In genomic region chr19:52601025-52601973, GRCh38 we compare ENCODE assay signal across 8 cellular contexts. TPM values are rescaled to one million over a fixed set of nuclear protein-coding genes. Genes with fewer than 3 reads are reported as not detected.
DNase-seq lines count a peak whose midpoint lies in the region; ATAC-seq, FAIRE-seq and TF ChIP-seq lines count a peak whose summit lies in the region.

No MANE protein-coding gene starts in this region.

- no peaks in the 10 kb centered on the region for H3K79me2 ChIP-seq in OCI-LY3 (ENCODE audit: low read length)

- peak overlapping the region; percentile 70 for H3K27ac ChIP-seq in HUES48 (ENCODE audit: low read depth, low read length)
- peak overlapping the region; percentile 8; the same call in 1 of the 2 replicates for H3K27ac ChIP-seq in OCI-LY3 (ENCODE audit: low read length)
- peak overlapping the region; percentile 69 to 88 (median 80) for H3K27ac ChIP-seq in esophagus squamous epithelium

- peak overlapping the region; percentile 80 for H3K27ac Mint-ChIP-seq in activated T-cell treated with anti-CD3 and anti-CD28 coated beads, Interleukin-2, amount 50 U/mL, for 24 hours

- TF ChIP-seq POLR2A in esophagus squamous epithelium (IDR thresholded peaks at IDR 0.05), result peak in 1 of 4 donors; percentile 35

- H2AFZ ChIP-seq in OCI-LY3 (ENCODE audit: low read depth, low read length), result peak overlapping the region; percentile 85

- peak overlapping the region; percentile 82 for H3K4me3 ChIP-seq in HUES48 (ENCODE audit: low read depth, low read length)
- peak overlapping the region; percentile 81 for H3K4me3 ChIP-seq in OCI-LY3 (ENCODE audit: low read length)
- H3K4me3 ChIP-seq in esophagus squamous epithelium, result peak overlapping the region; percentile 40 to 81 (median 66)

- peaks cover 35% of the 10 kb centered on the region for H3K4me1 Mint-ChIP-seq in activated T-cell treated with anti-CD3 and anti-CD28 coated beads, Interleukin-2, amount 50 U/mL, for 24 hours (ENCODE audit: low read depth)

- H3K4me1 ChIP-seq in HUES48 (ENCODE audit: control insufficient read depth, insufficient read depth, low read length) (no peaks in the 10 kb centered on the region), OCI-LY3 (ENCODE audit: low read length) (peaks cover 5% of the 10 kb centered on the region), esophagus squamous epithelium (peaks cover 6 to 29% (median 12%) of the 10 kb centered on the region in 3 donors)

- peaks cover 26% of the 10 kb centered on the region for H3K9me3 Mint-ChIP-seq in activated T-cell treated with anti-CD3 and anti-CD28 coated beads, Interleukin-2, amount 50 U/mL, for 24 hours

- H3K27me3 ChIP-seq in HUES48 (ENCODE audit: control insufficient read depth, insufficient read depth, low read length) (peaks cover 6% of the 10 kb centered on the region; the same call in 1 of the 2 replicates), OCI-LY3 (ENCODE audit: low read depth, low read length) (no peaks in the 10 kb centered on the region), esophagus squamous epithelium (no peaks in the 10 kb centered on the region)

- H3K36me3 ChIP-seq in HUES48 (ENCODE audit: control insufficient read depth, insufficient read depth, low read length) (peaks cover 6% of the 10 kb centered on the region), OCI-LY3 (replicated peaks; ENCODE audit: low read depth, low read length) (peaks cover 20% of the 10 kb centered on the region), esophagus squamous epithelium (peaks cover 0 to 8% (median 0%) of the 10 kb centered on the region in 3 donors)

- peaks cover 74% of the 10 kb centered on the region for H3K36me3 Mint-ChIP-seq in activated T-cell treated with anti-CD3 and anti-CD28 coated beads, Interleukin-2, amount 50 U/mL, for 24 hours (ENCODE audit: low read depth)

- FAIRE-seq in D721Med (lab: Jason Lieb, UNC), result no peak

- peaks cover 6% of the 10 kb centered on the region; the same call in 1 of the 2 replicates for H3K9me3 ChIP-seq in HUES48 (ENCODE audit: control insufficient read depth, insufficient read depth, low read length)
- H3K9me3 ChIP-seq in OCI-LY3 (ENCODE audit: insufficient read depth, low read length), result 0 out of 2 replicates have a peak, but pooled peaks cover 8% of the 10 kb centered on the region
- peaks cover 0 to 38% (median 6%) of the 10 kb centered on the region in 3 donors for H3K9me3 ChIP-seq in esophagus squamous epithelium

- peak overlapping the region; percentile 77 for H3K4me2 ChIP-seq in OCI-LY3 (ENCODE audit: low read length)

- no peaks in the 10 kb centered on the region for H4K20me1 ChIP-seq in OCI-LY3 (ENCODE audit: insufficient read depth, low read length)

- ATAC-seq in GM21390 (IDR thresholded peaks at IDR 0.05; ENCODE audit: unreplicated experiment), result peak; percentile 93

- H3K9ac ChIP-seq in HUES48 (ENCODE audit: low read depth, low read length), result peak overlapping the region; percentile 61; the same call in 1 of the 2 replicates
- H3K9ac ChIP-seq in OCI-LY3 (ENCODE audit: low read length), result peak overlapping the region; percentile 84

- H3K27me3 Mint-ChIP-seq in activated T-cell treated with anti-CD3 and anti-CD28 coated beads, Interleukin-2, amount 50 U/mL, for 24 hours, result no peaks in the 10 kb centered on the region

- intact Hi-C loops in esophagus squamous epithelium (cut with DNase I), result no loop called here

- DNase-seq in D721Med (ENCODE audit: insufficient read length, low spot score) (peak; percentile 81), esophagus squamous epithelium (lab: John Stamatoyannopoulos, UW) (peak; percentile 59), myocyte (ENCODE audit: low read depth) (peak; percentile 91)
- peak; percentile 97 for DNase-seq in activated T-cell treated with anti-CD3 and anti-CD28 coated beads, Interleukin-2, amount 50 U/mL, for 24 hours
- peak; percentile 84 to 91 for DNase-seq in stimulated activated CD8-positive, alpha-beta memory T cell treated with anti-CD3 and anti-CD28 coated beads, Interleukin-7, amount 100 ng/mL, for 1 hour (ENCODE audit: low read depth in 2 of 2)

- WGBS in esophagus squamous epithelium, 2 donors, result 0 to 2% methylated on average over 28 to 35 of the region's 62 CpGs

- TF ChIP-seq CTCF in D721Med (IDR thresholded peaks at IDR 0.05; ENCODE audit: insufficient read depth, missing control alignments) (peak; percentile 3), OCI-LY3 (IDR thresholded peaks at IDR 0.05; ENCODE audit: low read depth, low read length) (peak; percentile 27), esophagus squamous epithelium (IDR thresholded peaks at IDR 0.05) (peak in 5 of 6 experiments; percentile 10 to 51 (median 34))

- H3K4me3 Mint-ChIP-seq in activated T-cell treated with anti-CD3 and anti-CD28 coated beads, Interleukin-2, amount 50 U/mL, for 24 hours, result peak overlapping the region; percentile 85

RNA-seq across cellular contexts. Expression of gene ZNF701, which starts 31.2 kb away (rescaled TPM):
- total RNA-seq in esophagus squamous epithelium (10 to 100 TPM in 1 of 4 donors, 1 to 10 TPM in 3; 5.2 to 13.7 (median 5.5) TPM), myocyte (5.5 and 6.2 TPM in 2 replicates)
- 3.0 TPM for polyA plus RNA-seq in myocyte (2012)

RNA-seq across cellular contexts. Expression of gene ZNF83, which starts 36.9 kb away (rescaled TPM):
- total RNA-seq in esophagus squamous epithelium (10 to 100 TPM; 10.3 to 45.8 (median 15.8) TPM), myocyte (36.3 and 46.6 TPM in 2 replicates)
- 32.1 TPM for polyA plus RNA-seq in myocyte (2012)

Comparison
In these comparisons a context has a peak if more than half of its experiments do, and no peak if none do; other contexts are left out.
1. Peak in every context shown above with its lines: DNase-seq, ATAC-seq, H3K4me3 ChIP-seq and H3K27ac ChIP-seq.
2. H3K27ac ChIP-seq: peak in every context shown above with its lines; median percentile 80 in esophagus squamous epithelium; 70 in HUES48; 8 in OCI-LY3.